ENCODE assay signal across 9 cellular contexts in genomic region chr1:9690440-9691107, GRCh38. TPM values are rescaled to one million over a fixed set of nuclear protein-coding genes. Genes with fewer than 3 reads are reported as not detected.
DNase-seq lines count a peak whose midpoint lies in the region; ATAC-seq, FAIRE-seq and TF ChIP-seq lines count a peak whose summit lies in the region.
"Had no signal": no experiment of that assay in that cellular context is flagged by ENCODE, and none has a peak within 500 bp of the region (broad histone marks: within the 10 kb centered on the region; RNA-seq: fewer than 3 reads in every experiment).

No MANE protein-coding gene starts in this region.

- H3K27me3 Mint-ChIP-seq in type B pancreatic cell: peaks cover 60% of the 10 kb centered on the region

- peaks cover 0 to 29% (median 0%) of the 10 kb centered on the region in 9 donors for H3K36me3 ChIP-seq in heart right ventricle
- peaks cover 1% of the 10 kb centered on the region for H3K36me3 ChIP-seq in bronchial epithelial cell (ENCODE audit: control insufficient read depth, insufficient read depth, low read length)
- H3K36me3 ChIP-seq in mesodermal cell (ENCODE audit: control insufficient read depth, insufficient read depth, low read length): no peaks in the 10 kb centered on the region

- H3K9me3 ChIP-seq in heart right ventricle (no peaks in the 10 kb centered on the region), mesodermal cell (ENCODE audit: control insufficient read depth, low read length) (no peaks in the 10 kb centered on the region)

- H3K4me3 Mint-ChIP-seq in type B pancreatic cell: peak overlapping the region; percentile 90

- H3K4me1 ChIP-seq in heart right ventricle (peaks cover 5 to 68% (median 35%) of the 10 kb centered on the region in 9 donors), mesodermal cell (ENCODE audit: control insufficient read depth, insufficient read depth, low read length, poor library complexity, severe bottlenecking) (peaks cover 20% of the 10 kb centered on the region)

- DNase-seq in heart right ventricle: no peak
- no peak for DNase-seq in Right ventricle myocardium superior
- DNase-seq in bronchial epithelial cell (ENCODE audit: low read depth): no peak
- DNase-seq in type B pancreatic cell (ENCODE audit: extremely low spot score, unreplicated experiment): no peak
- no peak for DNase-seq in NCI-H2107 (lab: John Stamatoyannopoulos, UW)
- DNase-seq in H4 (ENCODE audit: low spot score): no peak
- no peak for DNase-seq in RCC 7860 (ENCODE audit: low spot score)

- H3K4me3 ChIP-seq in heart right ventricle (peak overlapping the region in 7 of 10 donors; percentile 61 to 82 (median 67)), bronchial epithelial cell (ENCODE audit: low read depth, low read length) (peak overlapping the region; percentile 56), mesodermal cell (ENCODE audit: extremely low read depth, insufficient read depth, low read length, poor library complexity, severe bottlenecking) (peak overlapping the region; percentile 54)

- no peaks in the 10 kb centered on the region for H3K4me1 Mint-ChIP-seq in type B pancreatic cell (ENCODE audit: unreplicated experiment)

- 69 to 74% methylated on average over 14 of the region's 14 CpGs for WGBS in heart right ventricle, 2 donors
- 16 to 36% methylated on average over 10 to 12 of the region's 14 CpGs for WGBS in mesodermal cell (ENCODE audit: insufficient coverage in 2 of 2), 2 experiments

- TF ChIP-seq CTCF in heart right ventricle (IDR thresholded peaks at IDR 0.05) (no peak), bronchial epithelial cell (IDR thresholded peaks at IDR 0.05; ENCODE audit: insufficient read depth, low read length, severe bottlenecking) (no peak), type B pancreatic cell (conservative IDR thresholded peaks at IDR 0.05) (no peak)

- no peaks in the 10 kb centered on the region for H3K27me3 ChIP-seq in heart right ventricle
- H3K27me3 ChIP-seq in bronchial epithelial cell (ENCODE audit: control insufficient read depth, insufficient read depth, low read length): no peaks in the 10 kb centered on the region

- H3K27ac Mint-ChIP-seq in type B pancreatic cell: peak overlapping the region; percentile 57

- ATAC-seq in heart right ventricle: no peak
- ATAC-seq in Right ventricle myocardium superior (ENCODE audit: poor library complexity): no peak

- H3K36me3 Mint-ChIP-seq in type B pancreatic cell: no peaks in the 10 kb centered on the region

- H3K9me3 Mint-ChIP-seq in type B pancreatic cell: no peaks in the 10 kb centered on the region

- FAIRE-seq in bronchial epithelial cell (lab: Jason Lieb, UNC) (no peak), RCC 7860 (lab: Jason Lieb, UNC) (no peak)

- H3K27ac ChIP-seq in heart right ventricle: peak overlapping the region in 3 of 10 donors; percentile 11 to 53 (median 43)
- no peak overlapping the region for H3K27ac ChIP-seq in mesodermal cell (ENCODE audit: low read depth, low read length, severe bottlenecking)
- H3K27ac ChIP-seq: KMS-11 had no signal

- intact Hi-C loops in heart right ventricle (cut with DNase I) (loop anchor here in 1 of 10 donors (10.0 kb wide), 1 partner anchor 66 kb away; no protein-coding TSS in a partner anchor), Right ventricle myocardium superior (cut with DNase I) (no loop called here)

RNA-seq across cellular contexts. Expression of gene PIK3CD, which starts 39.0 kb away (rescaled TPM):
- total RNA-seq in heart right ventricle (10 to 100 TPM in 1 of 10 donors, 1 to 10 TPM in 9; 1.9 to 12.1 (median 3.0) TPM), Right ventricle myocardium superior (3.3 TPM), bronchial epithelial cell (5.0 and 6.9 TPM in 2 replicates), type B pancreatic cell (ENCODE audit: low replicate concordance) (1.7 and 1.8 TPM in 2 replicates)
- 1 to 10 TPM; 1.0 to 2.7 TPM for polyA plus RNA-seq in heart right ventricle
- 13.2 TPM for polyA plus RNA-seq in mesodermal cell (2013, experiment 1 of 2)
- 8.9 TPM for polyA plus RNA-seq in mesodermal cell (2013, experiment 2 of 2)
- 2.3 and 3.1 TPM in 2 replicates for total RNA-seq in H4 (2014; rRNA removed; shearing (Covaris generic))
